ENCODE assay signal across 1 cellular context in genomic region chr12:19530631-19531020, GRCh38.
TF ChIP-seq lines count a peak whose summit lies in the region.

No MANE protein-coding gene starts in this region.

TF ChIP-seq in WTC11, 78 proteins besides CTCF, POLR2A, EP300 and RAD21 (continued from another document):
- no peak for TF ChIP-seq ERG (CRISPR knock-in tag; IDR thresholded peaks at IDR 0.05)
